ENCODE assay signal across 27 cellular contexts in the genomic region with DNA sequence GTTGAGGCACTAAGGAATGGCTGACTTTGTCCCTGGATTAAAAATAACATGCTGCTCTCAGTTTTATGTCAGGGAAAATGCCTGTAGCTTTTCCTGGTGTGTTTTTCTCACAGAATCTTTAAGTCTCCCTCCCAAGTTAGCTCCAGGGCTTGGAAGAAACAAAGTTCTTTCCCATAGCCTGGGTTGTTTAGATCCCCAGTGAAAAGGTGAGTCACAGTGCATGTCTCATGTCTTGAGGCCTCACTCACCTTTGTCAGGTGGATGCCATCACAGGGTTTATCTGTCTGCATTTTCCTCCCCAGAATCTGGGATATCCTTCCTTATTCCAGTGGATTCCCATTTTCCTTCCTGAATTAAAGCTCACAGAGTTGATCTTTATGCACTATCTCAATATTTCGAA.
"Had no signal": no experiment of that assay in that cellular context is flagged by ENCODE, and none has a peak within 500 bp of the region (broad histone marks: within the 10 kb centered on the region; RNA-seq: fewer than 3 reads in every experiment).

No MANE protein-coding gene starts in this region.

- H3K79me2 ChIP-seq: parathyroid adenoma had no signal

- H3K9me3 ChIP-seq: lower lobe of right lung, neutrophil, right atrium auricular region, right lobe of liver, testis, thyroid gland, transverse colon, vagina had no signal

- H3K36me3 Mint-ChIP-seq: mesothelial cell of epicardium; naive B cell; natural killer cell; neural progenitor cell; stimulated activated naive B cell treated with anti-CD40 and anti-IgM and Interleukin-4, amounts not matched to agents 10 μg/mL and 1 μg/mL and 100 μg/mL, for 72 hours had no signal

- H3K4me1 ChIP-seq: left lung, lower lobe of right lung, neural progenitor cell, parathyroid adenoma, right atrium auricular region, right lobe of liver, stomach, testis, thyroid gland, transverse colon, upper lobe of left lung, vagina had no signal

- H3K4me3 Mint-ChIP-seq: mesothelial cell of epicardium; naive B cell; natural killer cell; nephron progenitor cell; neural progenitor cell; stimulated activated naive B cell treated with anti-CD40 and anti-IgM and Interleukin-4, amounts not matched to agents 10 μg/mL and 1 μg/mL and 100 μg/mL, for 72 hours had no signal

- DNase-seq: hippocampal formation; kidney; left colon; left lung; lower lobe of right lung; mesendoderm; naive B cell; natural killer cell; nephron progenitor cell; occipital lobe; right lobe of liver; stimulated activated CD4-positive, alpha-beta T cell treated with anti-CD3 and anti-CD28 coated beads, Interleukin-1b, Interleukin-23, amount 100 ng/mL, for 48 hours; stimulated activated CD4-positive, alpha-beta T cell treated with anti-CD3 and anti-CD28 coated beads, Interleukin-4, amount 100 ng/mL, for 1 hour; stimulated activated naive B cell treated with anti-CD40 and anti-IgM and Interleukin-4, amounts not matched to agents 10 μg/mL and 1 μg/mL and 100 μg/mL, for 72 hours; stimulated activated naive CD8-positive, alpha-beta T cell treated with anti-CD3 and anti-CD28 coated beads, Interleukin-15, Interleukin-2, amounts not matched to agents 100 U/mL and 50 U/mL, for 24 hours; stomach; testis; thyroid gland; transverse colon; upper lobe of left lung had no signal

- H3K4me2 ChIP-seq: neural progenitor cell, smooth muscle cell had no signal

- H2AFZ ChIP-seq: neural progenitor cell, parathyroid adenoma had no signal

- H3K36me3 ChIP-seq: lower lobe of right lung, neural progenitor cell, neutrophil, right atrium auricular region, right lobe of liver, stomach, thyroid gland, transverse colon, upper lobe of left lung, vagina had no signal

- H3K27me3 ChIP-seq: left lung, neural progenitor cell, neutrophil, right atrium auricular region, right lobe of liver, stomach, testis, thyroid gland, transverse colon, upper lobe of left lung, vagina had no signal

- H3K27me3 Mint-ChIP-seq: naive B cell; stimulated activated naive B cell treated with anti-CD40 and anti-IgM and Interleukin-4, amounts not matched to agents 10 μg/mL and 1 μg/mL and 100 μg/mL, for 72 hours had no signal

- H3K27ac Mint-ChIP-seq: mesothelial cell of epicardium; naive B cell; natural killer cell; nephron progenitor cell; neural progenitor cell; stimulated activated naive B cell treated with anti-CD40 and anti-IgM and Interleukin-4, amounts not matched to agents 10 μg/mL and 1 μg/mL and 100 μg/mL, for 72 hours had no signal

- ATAC-seq: left colon; left lung; lower lobe of right lung; natural killer cell; stimulated activated naive CD8-positive, alpha-beta T cell treated with anti-CD3 and anti-CD28 coated beads, Interleukin-15, Interleukin-2, amounts not matched to agents 100 U/mL and 50 U/mL, for 24 hours had no signal

- H3K4me1 Mint-ChIP-seq: mesothelial cell of epicardium; naive B cell; natural killer cell; nephron progenitor cell; neural progenitor cell; stimulated activated naive B cell treated with anti-CD40 and anti-IgM and Interleukin-4, amounts not matched to agents 10 μg/mL and 1 μg/mL and 100 μg/mL, for 72 hours had no signal

- H3K9ac ChIP-seq: neural progenitor cell, parathyroid adenoma had no signal

- H3K4me3 ChIP-seq: left lung, lower lobe of right lung, neural progenitor cell, right atrium auricular region, right lobe of liver, smooth muscle cell, stomach, testis, thyroid gland, transverse colon, upper lobe of left lung, vagina had no signal

- H3K27ac ChIP-seq: left lung, lower lobe of right lung, neural progenitor cell, neutrophil, parathyroid adenoma, right atrium auricular region, right lobe of liver, stomach, testis, thyroid gland, transverse colon, upper lobe of left lung, vagina had no signal

- H3K9me3 Mint-ChIP-seq: nephron progenitor cell had no signal
